21 cellular contexts compared by ENCODE assay signal in the genomic region with DNA sequence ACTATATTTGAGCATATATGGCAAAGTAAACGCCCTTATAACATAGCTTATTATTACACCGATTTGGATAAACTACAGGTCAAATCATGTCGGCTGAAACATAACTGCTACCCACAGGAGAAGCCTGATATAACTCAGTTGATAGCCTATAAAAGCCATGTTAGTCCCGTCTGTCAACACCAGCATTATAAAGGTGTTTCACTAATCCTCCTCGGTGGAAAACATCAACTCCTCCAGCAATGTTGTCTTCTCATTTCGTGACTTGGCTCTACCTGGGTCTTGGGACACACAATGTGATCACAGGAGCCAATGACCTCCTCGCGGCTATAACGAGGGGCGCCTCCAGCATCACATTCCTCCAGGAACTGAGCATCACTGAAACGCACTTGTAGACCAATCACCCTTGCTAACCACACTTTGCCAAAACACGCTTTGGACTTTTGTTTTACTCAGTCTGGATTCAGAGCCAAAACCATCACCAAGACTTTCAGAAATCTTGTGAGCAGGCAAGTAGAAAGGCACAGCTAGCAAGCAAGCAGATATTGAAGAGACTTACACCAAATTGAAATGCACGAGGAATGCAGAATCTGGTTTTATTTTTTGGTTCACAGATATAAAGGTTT.
"Had no signal": no experiment of that assay in that cellular context is flagged by ENCODE, and none has a peak within 500 bp of the region (broad histone marks: within the 10 kb centered on the region; RNA-seq: fewer than 3 reads in every experiment).

No MANE protein-coding gene starts in this region.

- H3K27me3 ChIP-seq: ovary, right atrium auricular region had no signal

- H3K4me3 ChIP-seq: left ventricle myocardium inferior, lung, ovary, right atrium auricular region, spleen, suprapubic skin, thoracic aorta, tibial artery, upper lobe of right lung had no signal

- H3K4me1 ChIP-seq: right atrium auricular region, spleen, suprapubic skin, tibial artery, upper lobe of right lung had no signal

- ATAC-seq: naive thymus-derived CD4-positive, alpha-beta T cell; natural killer cell treated with Interleukin-12 subunit alpha and Interleukin-12 subunit beta and Interleukin-15 and Interleukin-18, amount 100 ng/mL, for 72 hours; sciatic nerve; stimulated activated effector memory CD8-positive, alpha-beta T cell treated with anti-CD3 and anti-CD28 coated beads, Interleukin-12 subunit alpha, Interleukin-12 subunit beta, amount 100 ng/mL, for 72 hours; upper lobe of right lung had no signal

- H3K36me3 ChIP-seq: left ventricle myocardium inferior, ovary, right atrium auricular region, spleen, suprapubic skin, thoracic aorta, tibial artery, upper lobe of right lung had no signal

- H3K27ac ChIP-seq: left ventricle myocardium inferior, ovary, right atrium auricular region, spleen, suprapubic skin, thoracic aorta, tibial artery, upper lobe of right lung had no signal

- H3K9me3 ChIP-seq: left ventricle myocardium inferior, ovary, right atrium auricular region, spleen, suprapubic skin, thoracic aorta, tibial artery, upper lobe of right lung had no signal

- DNase-seq: hypothalamus; immature natural killer cell; kidney; left ventricle myocardium inferior; mesendoderm; naive thymus-derived CD4-positive, alpha-beta T cell; ovary; small intestine; spleen; stimulated activated CD4-positive, alpha-beta T cell treated with anti-CD3 and anti-CD28 coated beads, Interleukin-4, amount 100 ng/mL, for 24 hours; stimulated activated naive CD4-positive, alpha-beta T cell; tibial artery; trophoblast cell; upper lobe of right lung had no signal
